In genomic region chr6:3258720-3259490, GRCh38 we compare ENCODE assay signal across 1 cellular context.
TF ChIP-seq lines count a peak whose summit lies in the region.

TSS of gene PSMG4 (plus strand) at chr6:3258947. CDS start at chr6:3259023, 76 bp downstream.

TF ChIP-seq in K562, 482 proteins besides CTCF, POLR2A, EP300 and RAD21 (continued from another document and continues in another):
- TF ChIP-seq, protein P1, sequence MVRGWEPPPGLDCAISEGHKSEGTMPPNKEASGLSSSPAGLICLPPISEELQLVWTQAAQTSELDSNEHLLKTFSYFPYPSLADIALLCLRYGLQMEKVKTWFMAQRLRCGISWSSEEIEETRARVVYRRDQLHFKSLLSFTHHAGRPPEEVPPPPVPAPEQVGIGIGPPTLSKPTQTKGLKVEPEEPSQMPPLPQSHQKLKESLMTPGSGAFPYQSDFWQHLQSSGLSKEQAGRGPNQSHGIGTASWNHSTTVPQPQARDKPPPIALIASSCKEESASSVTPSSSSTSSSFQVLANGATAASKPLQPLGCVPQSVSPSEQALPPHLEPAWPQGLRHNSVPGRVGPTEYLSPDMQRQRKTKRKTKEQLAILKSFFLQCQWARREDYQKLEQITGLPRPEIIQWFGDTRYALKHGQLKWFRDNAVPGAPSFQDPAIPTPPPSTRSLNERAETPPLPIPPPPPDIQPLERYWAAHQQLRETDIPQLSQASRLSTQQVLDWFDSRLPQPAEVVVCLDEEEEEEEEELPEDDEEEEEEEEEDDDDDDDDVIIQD (CRISPR knock-in tag; IDR thresholded peaks at IDR 0.05), result no peak
- TF ChIP-seq ZNF76 (CRISPR knock-in tag; IDR thresholded peaks at IDR 0.05; ENCODE audit: borderline replicate concordance) (peak; percentile 30; the same call in 1 of the 2 replicates), ZNF592 (IDR thresholded peaks at IDR 0.05) (peak; percentile 68), HMG20A (CRISPR knock-in tag; conservative IDR thresholded peaks at IDR 0.05) (no peak), ELF2 (CRISPR knock-in tag; IDR thresholded peaks at IDR 0.05) (no peak), DEAF1 (CRISPR knock-in tag; IDR thresholded peaks at IDR 0.05) (no peak), ZKSCAN3 (CRISPR knock-in tag; IDR thresholded peaks at IDR 0.05) (no peak), ASH1L (IDR thresholded peaks at IDR 0.05; ENCODE audit: borderline replicate concordance, low read depth, partially characterized antibody) (no peak), KAT8 (IDR thresholded peaks at IDR 0.05; ENCODE audit: low read depth) (no peak), ZNF507 (tag; conservative IDR thresholded peaks at IDR 0.05) (no peak), NRF1 (conservative IDR thresholded peaks at IDR 0.05 in 1 of 2, IDR thresholded peaks at IDR 0.05 in 1 of 2) (peak; percentile 88 to 89), PHB2 (IDR thresholded peaks at IDR 0.05; ENCODE audit: low read depth) (no peak), HIVEP1 (CRISPR knock-in tag; IDR thresholded peaks at IDR 0.05) (no peak), E4F1 (CRISPR knock-in tag; IDR thresholded peaks at IDR 0.05; ENCODE audit: borderline replicate concordance) (no peak), SMARCA5 (IDR thresholded peaks at IDR 0.05) (no peak), KLF1 (tag; IDR thresholded peaks at IDR 0.05) (no peak), NR2C2 (CRISPR knock-in tag; IDR thresholded peaks at IDR 0.05) (peak; percentile 84; the same call in 1 of the 2 replicates), NR2C2 (tag; IDR thresholded peaks at IDR 0.05) (peak; percentile 51; the same call in 1 of the 2 replicates), GTF2E2 (tag; IDR thresholded peaks at IDR 0.05) (no peak), SMAD2 (IDR thresholded peaks at IDR 0.05; ENCODE audit: low read depth, low read length) (no peak), ZNF318 (IDR thresholded peaks at IDR 0.05; ENCODE audit: borderline replicate concordance in 1 of 2, low read depth in 1 of 2) (no peak), HNRNPUL1 (IDR thresholded peaks at IDR 0.05; ENCODE audit: low read length) (no peak), DIDO1 (tag; IDR thresholded peaks at IDR 0.05; ENCODE audit: low read depth) (peak; percentile 43; the same call in 1 of the 2 replicates), DNMT1 (IDR thresholded peaks at IDR 0.05) (no peak), BDP1 (IDR thresholded peaks at IDR 0.05; ENCODE audit: insufficient read depth, insufficient read length) (no peak), ZNF586 (CRISPR knock-in tag; conservative IDR thresholded peaks at IDR 0.05) (no peak), ZSCAN32 (CRISPR knock-in tag; IDR thresholded peaks at IDR 0.05) (no peak), ZNF707 (CRISPR knock-in tag; conservative IDR thresholded peaks at IDR 0.05) (no peak), FOXA3 (CRISPR knock-in tag; conservative IDR thresholded peaks at IDR 0.05 in 1 of 2, IDR thresholded peaks at IDR 0.05 in 1 of 2) (no peak; a peak in 1 of 4 replicates), KHSRP (IDR thresholded peaks at IDR 0.05) (no peak), SIX5 (IDR thresholded peaks at IDR 0.05; ENCODE audit: borderline replicate concordance in 1 of 2, insufficient read depth in 1 of 2, low read depth in 1 of 2, low read length in 2 of 2) (no peak), PTRF (tag; IDR thresholded peaks at IDR 0.05) (no peak), ATF7 (IDR thresholded peaks at IDR 0.05) (peak; percentile 73), FUS (optimal IDR thresholded peaks at IDR 0.05; ENCODE audit: low read depth, low read length) (peak; percentile 63), BMI1 (IDR thresholded peaks at IDR 0.05; ENCODE audit: low read length) (no peak), SLC30A9 (CRISPR knock-in tag; IDR thresholded peaks at IDR 0.05) (no peak), GATA2 (CRISPR knock-in tag; IDR thresholded peaks at IDR 0.05) (no peak), ELK3 (CRISPR knock-in tag; IDR thresholded peaks at IDR 0.05) (no peak), ZNF274 (IDR thresholded peaks at IDR 0.05; ENCODE audit: borderline replicate concordance, low read depth, low read length) (no peak), BACH1 (tag; IDR thresholded peaks at IDR 0.05) (no peak)
- TF ChIP-seq, protein P2, sequence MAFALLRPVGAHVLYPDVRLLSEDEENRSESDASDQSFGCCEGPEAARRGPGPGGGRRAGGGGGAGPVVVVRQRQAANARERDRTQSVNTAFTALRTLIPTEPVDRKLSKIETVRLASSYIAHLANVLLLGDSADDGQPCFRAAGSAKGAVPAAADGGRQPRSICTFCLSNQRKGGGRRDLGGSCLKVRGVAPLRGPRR (CRISPR knock-in tag; IDR thresholded peaks at IDR 0.05), result no peak
- TF ChIP-seq, protein P3, sequence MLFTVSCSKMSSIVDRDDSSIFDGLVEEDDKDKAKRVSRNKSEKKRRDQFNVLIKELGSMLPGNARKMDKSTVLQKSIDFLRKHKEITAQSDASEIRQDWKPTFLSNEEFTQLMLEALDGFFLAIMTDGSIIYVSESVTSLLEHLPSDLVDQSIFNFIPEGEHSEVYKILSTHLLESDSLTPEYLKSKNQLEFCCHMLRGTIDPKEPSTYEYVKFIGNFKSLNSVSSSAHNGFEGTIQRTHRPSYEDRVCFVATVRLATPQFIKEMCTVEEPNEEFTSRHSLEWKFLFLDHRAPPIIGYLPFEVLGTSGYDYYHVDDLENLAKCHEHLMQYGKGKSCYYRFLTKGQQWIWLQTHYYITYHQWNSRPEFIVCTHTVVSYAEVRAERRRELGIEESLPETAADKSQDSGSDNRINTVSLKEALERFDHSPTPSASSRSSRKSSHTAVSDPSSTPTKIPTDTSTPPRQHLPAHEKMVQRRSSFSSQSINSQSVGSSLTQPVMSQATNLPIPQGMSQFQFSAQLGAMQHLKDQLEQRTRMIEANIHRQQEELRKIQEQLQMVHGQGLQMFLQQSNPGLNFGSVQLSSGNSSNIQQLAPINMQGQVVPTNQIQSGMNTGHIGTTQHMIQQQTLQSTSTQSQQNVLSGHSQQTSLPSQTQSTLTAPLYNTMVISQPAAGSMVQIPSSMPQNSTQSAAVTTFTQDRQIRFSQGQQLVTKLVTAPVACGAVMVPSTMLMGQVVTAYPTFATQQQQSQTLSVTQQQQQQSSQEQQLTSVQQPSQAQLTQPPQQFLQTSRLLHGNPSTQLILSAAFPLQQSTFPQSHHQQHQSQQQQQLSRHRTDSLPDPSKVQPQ (CRISPR knock-in tag; IDR thresholded peaks at IDR 0.05; ENCODE audit: borderline replicate concordance), result no peak
